In genomic region chr6:13589801-13590200, GRCh38 we compare ENCODE assay signal across 16 cellular contexts. TPM values are rescaled to one million over a fixed set of nuclear protein-coding genes. Genes with fewer than 3 reads are reported as not detected.
A peak's percentile ranks its signal among the peaks of the same experiment; 100 is the strongest.
DNase-seq lines count a peak whose midpoint lies in the region; TF ChIP-seq lines count a peak whose summit lies in the region.
"Had no signal": no experiment of that assay in that cellular context is flagged by ENCODE, and none has a peak within 500 bp of the region (broad histone marks: within the 10 kb centered on the region; RNA-seq: fewer than 3 reads in every experiment).

No MANE protein-coding gene starts in this region.

- no peaks in the 10 kb centered on the region for H3K27me3 Mint-ChIP-seq in osteocyte (ENCODE audit: unreplicated experiment)
- H3K27me3 Mint-ChIP-seq: CD4-positive, CD25-positive, alpha-beta regulatory T cell had no signal

- H3K9me3 Mint-ChIP-seq in osteocyte (ENCODE audit: unreplicated experiment): no peaks in the 10 kb centered on the region
- H3K9me3 Mint-ChIP-seq: CD4-positive, CD25-positive, alpha-beta regulatory T cell; CD8-positive, alpha-beta T cell; HFFc6 had no signal

- no peak overlapping the region for H3K4me3 Mint-ChIP-seq in osteocyte (ENCODE audit: unreplicated experiment)
- H3K4me3 Mint-ChIP-seq: CD4-positive, CD25-positive, alpha-beta regulatory T cell; CD8-positive, alpha-beta T cell; HFFc6 had no signal

- peaks cover 20% of the 10 kb centered on the region for H3K36me3 Mint-ChIP-seq in osteocyte (ENCODE audit: unreplicated experiment)

- TF ChIP-seq POLR2A in esophagus muscularis mucosa (IDR thresholded peaks at IDR 0.05; ENCODE audit: low read depth): no peak

- peak; percentile 73 for DNase-seq in DMS 273 (lab: John Stamatoyannopoulos, UW; ENCODE audit: unreplicated experiment)
- peak; percentile 26 for DNase-seq in DMS 273 treated with DMSO at 0.1 percent for 48 hours (lab: John Stamatoyannopoulos, UW)
- DNase-seq in esophagus muscularis mucosa (ENCODE audit: extremely low spot score): peak; percentile 45
- peak; percentile 48 for DNase-seq in osteocyte (ENCODE audit: extremely low spot score, unreplicated experiment)
- DNase-seq in COR-L47 (lab: John Stamatoyannopoulos, UW): no peak
- no peak for DNase-seq in islet precursor cell
- no peak for DNase-seq in NCI-H524 treated with DMSO at 0.1 percent for 48 hours (lab: John Stamatoyannopoulos, UW)
- DNase-seq: CD4-positive, CD25-positive, alpha-beta regulatory T cell; CD8-positive, alpha-beta T cell; DMS153; DND-41; GOT3; HFFc6 had no signal

- no peak overlapping the region for H3K27ac ChIP-seq in esophagus muscularis mucosa (replicated peaks in 1 of 4)
- H3K27ac ChIP-seq: BLaER1, C4-2B had no signal

- TF ChIP-seq CTCF in esophagus muscularis mucosa (IDR thresholded peaks at IDR 0.05) (no peak), osteocyte (IDR thresholded peaks at IDR 0.05) (no peak)

- no peak for TF ChIP-seq EP300 in esophagus muscularis mucosa (IDR thresholded peaks at IDR 0.05)

- peaks cover 0 to 5% (median 0%) of the 10 kb centered on the region in 4 donors for H3K4me1 ChIP-seq in esophagus muscularis mucosa
- H3K4me1 ChIP-seq: BLaER1, HAP-1 had no signal

- H3K36me3 ChIP-seq in esophagus muscularis mucosa: peaks cover 19 to 80% (median 65%) of the 10 kb centered on the region in 4 donors

- H3K4me3 ChIP-seq in esophagus muscularis mucosa: no peak overlapping the region
- H3K4me3 ChIP-seq: BLaER1, HAP-1 had no signal

- no peaks in the 10 kb centered on the region for H3K4me1 Mint-ChIP-seq in osteocyte (ENCODE audit: unreplicated experiment)

- intact Hi-C loops in esophagus muscularis mucosa (cut with DNase I): no loop called here

- no peaks in the 10 kb centered on the region for H3K9me3 ChIP-seq in esophagus muscularis mucosa
- H3K9me3 ChIP-seq: BLaER1, HAP-1 had no signal

- WGBS in esophagus muscularis mucosa: 94% methylated on average over 9 of the region's 9 CpGs

- H3K27me3 ChIP-seq in esophagus muscularis mucosa: no peaks in the 10 kb centered on the region
- H3K27me3 ChIP-seq: BLaER1 had no signal

- no peak overlapping the region for H3K27ac Mint-ChIP-seq in osteocyte (ENCODE audit: unreplicated experiment)
- H3K27ac Mint-ChIP-seq: CD4-positive, CD25-positive, alpha-beta regulatory T cell; CD8-positive, alpha-beta T cell; HFFc6 had no signal

RNA-seq across cellular contexts. Expression of gene SIRT5, which starts 15.4 kb away (rescaled TPM):
- total RNA-seq in esophagus muscularis mucosa (10 to 100 TPM in 3 of 4 donors, 1 to 10 TPM in 1; 7.8 to 14.5 (median 12.6) TPM), osteocyte (9.1 and 9.9 TPM in 2 replicates)

RNA-seq across cellular contexts. Expression of gene NOL7, which starts 25.3 kb away (rescaled TPM):
- total RNA-seq in esophagus muscularis mucosa: 10 to 100 TPM; 67.3 to 97.2 (median 74.8) TPM
- 48.7 and 50.9 TPM in 2 replicates for total RNA-seq in osteocyte

Comparison
In these comparisons a context has a peak if more than half of its experiments do, and no peak if none do; other contexts are left out.
1. DNase-seq: peak in DMS 273 (single experiment), DMS 273 treated with DMSO at 0.1 percent for 48 hours (single experiment), esophagus muscularis mucosa (single experiment) and osteocyte (single experiment); none in COR-L47 (single experiment), islet precursor cell (single experiment) and NCI-H524 treated with DMSO at 0.1 percent for 48 hours (single experiment).